In the genomic region with DNA sequence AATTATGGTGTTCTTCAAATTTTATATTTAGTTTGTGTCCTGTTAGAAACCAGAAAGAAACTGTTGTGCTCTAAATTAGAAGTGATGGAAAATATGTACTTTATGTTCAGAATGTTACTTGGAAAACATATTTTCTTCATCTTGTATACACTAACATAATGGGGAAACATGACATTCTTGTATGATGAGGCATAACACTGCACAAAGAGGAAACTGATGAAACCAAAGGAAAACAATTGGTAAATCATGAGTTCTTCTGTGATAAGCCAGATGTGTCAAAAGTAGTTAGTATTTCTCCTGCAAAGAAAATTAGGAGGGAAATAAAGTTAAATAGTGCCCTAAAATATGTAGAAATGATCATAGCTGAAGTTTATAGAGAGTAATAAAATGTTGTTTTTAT, we compare ENCODE assay signal across 22 cellular contexts.
DNase-seq lines count a peak whose midpoint lies in the region; ATAC-seq, FAIRE-seq and TF ChIP-seq lines count a peak whose summit lies in the region.
"Had no signal": no experiment of that assay in that cellular context is flagged by ENCODE, and none has a peak within 500 bp of the region (broad histone marks: within the 10 kb centered on the region; RNA-seq: fewer than 3 reads in every experiment).

No MANE protein-coding gene starts in this region.

- FAIRE-seq in A549 (lab: Jason Lieb, UNC), result peak; percentile 84
- FAIRE-seq: astrocyte, RCC 7860 had no signal

- no peak for TF ChIP-seq POLR2A in A549 (IDR thresholded peaks at IDR 0.05; ENCODE audit: low read length)

- no peaks in the 10 kb centered on the region for H3K4me1 ChIP-seq in A549
- H3K4me1 ChIP-seq: BLaER1 treated with 17β-estradiol and CSF1 and Interleukin-3, amounts not matched to agents 10 nM and 100 nM; upper lobe of right lung had no signal

- H3K4me3 ChIP-seq in A549 (no peak overlapping the region), cardiac fibroblast (replicated peaks in 1 of 2; ENCODE audit: low read depth in 2 of 2, low read length in 2 of 2) (no peak overlapping the region)
- H3K4me3 ChIP-seq: BLaER1 treated with 17β-estradiol and CSF1 and Interleukin-3, amounts not matched to agents 10 nM and 100 nM; lung; upper lobe of right lung had no signal

- POLR2A ChIA-PET in A549 (lab: Yijun Ruan, JAX), result no interaction called here

- H3K9me3 ChIP-seq in A549, result no peaks in the 10 kb centered on the region
- H3K9me3 ChIP-seq: BLaER1 treated with 17β-estradiol and CSF1 and Interleukin-3, amounts not matched to agents 10 nM and 100 nM; upper lobe of right lung had no signal

- no peak for DNase-seq in A549 (ENCODE audit: low read depth in 1 of 2, low spot score in 1 of 2)
- peak; percentile 79 for DNase-seq in HCEC 1CT
- peak; percentile 79 to 83 for DNase-seq in cardiac fibroblast (ENCODE audit: low read depth in 2 of 2)
- peak; percentile 88 for DNase-seq in fibroblast of the conjunctiva (ENCODE audit: low read depth)
- DNase-seq in stimulated activated CD4-positive, alpha-beta T cell treated with anti-CD3 and anti-CD28 coated beads, Interleukin-2, amount 100 ng/mL, for 24 hours, result no peak
- DNase-seq in activated naive CD4-positive, alpha-beta T cell treated with Interleukin-2 at 50 U/mL for 16 hours, result no peak
- DNase-seq in NCI-H446 treated with DMSO at 0.1 percent for 48 hours (lab: John Stamatoyannopoulos, UW), result no peak
- DNase-seq: activated CD4-positive, alpha-beta T cell treated with anti-CD3 and anti-CD28 coated beads, Interleukin-2, amount 10 ng/mL, durations not matched to agents 24 days and 14 days; cerebellar nuclear complex; DND-41; effector CD4-positive, alpha-beta T cell; NCI-H1048; NCI-H1694 treated with DMSO at 0.1 percent for 48 hours; NCI-H2171 treated with DMSO at 0.1 percent for 48 hours; NCI-H526 treated with DMSO at 0.1 percent for 48 hours; T-helper 2 cell; upper lobe of right lung had no signal

- H3K4me2 ChIP-seq in A549, result no peak overlapping the region
- H3K4me2 ChIP-seq: BLaER1 treated with 17β-estradiol and CSF1 and Interleukin-3, amounts not matched to agents 10 nM and 100 nM had no signal

- TF ChIP-seq CTCF in A549 (IDR thresholded peaks at IDR 0.05), result no peak
- no peak for TF ChIP-seq CTCF in cardiac fibroblast (IDR thresholded peaks at IDR 0.05; ENCODE audit: low read depth, low read length)

- TF ChIP-seq RAD21 in A549 (conservative IDR thresholded peaks at IDR 0.05 in 1 of 2, IDR thresholded peaks at IDR 0.05 in 1 of 2), result no peak

- no peak overlapping the region for H3K27ac ChIP-seq in A549
- H3K27ac ChIP-seq: BLaER1 treated with 17β-estradiol and CSF1 and Interleukin-3, amounts not matched to agents 10 nM and 100 nM; upper lobe of right lung had no signal

- CTCF ChIA-PET in A549 (lab: Yijun Ruan, JAX), result no interaction called here

- ATAC-seq in A549 (no peak), GM19351 (IDR thresholded peaks at IDR 0.05; ENCODE audit: unreplicated experiment) (no peak)
- ATAC-seq: upper lobe of right lung had no signal

- TF ChIP-seq EP300 in A549 (IDR thresholded peaks at IDR 0.05), result no peak

TF ChIP-seq in A549, 52 proteins besides CTCF, POLR2A, EP300 and RAD21:
- TF ChIP-seq ZFP36 (IDR thresholded peaks at IDR 0.05; ENCODE audit: borderline replicate concordance, partially characterized antibody), result no peak
- TF ChIP-seq HOXB5 (CRISPR knock-in tag; IDR thresholded peaks at IDR 0.05), result no peak
- TF ChIP-seq, protein P1, sequence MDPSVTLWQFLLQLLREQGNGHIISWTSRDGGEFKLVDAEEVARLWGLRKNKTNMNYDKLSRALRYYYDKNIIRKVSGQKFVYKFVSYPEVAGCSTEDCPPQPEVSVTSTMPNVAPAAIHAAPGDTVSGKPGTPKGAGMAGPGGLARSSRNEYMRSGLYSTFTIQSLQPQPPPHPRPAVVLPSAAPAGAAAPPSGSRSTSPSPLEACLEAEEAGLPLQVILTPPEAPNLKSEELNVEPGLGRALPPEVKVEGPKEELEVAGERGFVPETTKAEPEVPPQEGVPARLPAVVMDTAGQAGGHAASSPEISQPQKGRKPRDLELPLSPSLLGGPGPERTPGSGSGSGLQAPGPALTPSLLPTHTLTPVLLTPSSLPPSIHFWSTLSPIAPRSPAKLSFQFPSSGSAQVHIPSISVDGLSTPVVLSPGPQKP (IDR thresholded peaks at IDR 0.05; ENCODE audit: low read depth, low read length), result no peak
- TF ChIP-seq HEYL (CRISPR knock-in tag; IDR thresholded peaks at IDR 0.05), result no peak
- no peak for TF ChIP-seq HDAC2 (IDR thresholded peaks at IDR 0.05)
- TF ChIP-seq, protein P2, sequence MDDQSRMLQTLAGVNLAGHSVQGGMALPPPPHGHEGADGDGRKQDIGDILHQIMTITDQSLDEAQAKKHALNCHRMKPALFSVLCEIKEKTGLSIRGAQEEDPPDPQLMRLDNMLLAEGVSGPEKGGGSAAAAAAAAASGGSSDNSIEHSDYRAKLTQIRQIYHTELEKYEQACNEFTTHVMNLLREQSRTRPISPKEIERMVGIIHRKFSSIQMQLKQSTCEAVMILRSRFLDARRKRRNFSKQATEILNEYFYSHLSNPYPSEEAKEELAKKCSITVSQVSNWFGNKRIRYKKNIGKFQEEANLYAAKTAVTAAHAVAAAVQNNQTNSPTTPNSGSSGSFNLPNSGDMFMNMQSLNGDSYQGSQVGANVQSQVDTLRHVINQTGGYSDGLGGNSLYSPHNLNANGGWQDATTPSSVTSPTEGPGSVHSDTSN (IDR thresholded peaks at IDR 0.05), result no peak
- TF ChIP-seq JUNB (IDR thresholded peaks at IDR 0.05), result no peak
- no peak for TF ChIP-seq EHMT2 (IDR thresholded peaks at IDR 0.05; ENCODE audit: low read depth)
- no peak for TF ChIP-seq HOXA7 (CRISPR knock-in tag; IDR thresholded peaks at IDR 0.05)
- no peak for TF ChIP-seq ESRRA (IDR thresholded peaks at IDR 0.05; ENCODE audit: borderline replicate concordance, low read length)
- TF ChIP-seq TP53 (CRISPR knock-in tag; IDR thresholded peaks at IDR 0.05), result no peak
- TF ChIP-seq FOSL2 (IDR thresholded peaks at IDR 0.05), result no peak
- no peak for TF ChIP-seq FOSL2 (CRISPR knock-in tag; IDR thresholded peaks at IDR 0.05)
- no peak for TF ChIP-seq SMC3 (IDR thresholded peaks at IDR 0.05)
- TF ChIP-seq TFCP2L1 (CRISPR knock-in tag; IDR thresholded peaks at IDR 0.05), result no peak
- no peak for TF ChIP-seq BHLHE40 (IDR thresholded peaks at IDR 0.05; ENCODE audit: low read depth, low read length)
- no peak for TF ChIP-seq KDM5A (IDR thresholded peaks at IDR 0.05)
- no peak for TF ChIP-seq RARB (CRISPR knock-in tag; IDR thresholded peaks at IDR 0.05)
- no peak for TF ChIP-seq RNF2 (IDR thresholded peaks at IDR 0.05; ENCODE audit: borderline replicate concordance, low read depth)

Comparison
In these comparisons a context has a peak if more than half of its experiments do, and no peak if none do; other contexts are left out.
1. DNase-seq: peak in HCEC 1CT (single experiment), cardiac fibroblast (2 of 2) and fibroblast of the conjunctiva (single experiment); none in A549 (0 of 2), stimulated activated CD4-positive, alpha-beta T cell treated with anti-CD3 and anti-CD28 coated beads, Interleukin-2, amount 100 ng/mL, for 24 hours (0 of 2), activated naive CD4-positive, alpha-beta T cell treated with Interleukin-2 at 50 U/mL for 16 hours (single experiment) and NCI-H446 treated with DMSO at 0.1 percent for 48 hours (single experiment).